In genomic region chr2:127695491-127696472, GRCh38 we compare ENCODE assay signal across 8 cellular contexts. TPM values are rescaled to one million over a fixed set of nuclear protein-coding genes. Genes with fewer than 3 reads are reported as not detected.
DNase-seq lines count a peak whose midpoint lies in the region; ATAC-seq and TF ChIP-seq lines count a peak whose summit lies in the region.

No MANE protein-coding gene starts in this region.

- peaks cover 6% of the 10 kb centered on the region for H3K9me3 ChIP-seq in H9 (ENCODE audit: control insufficient read depth, low read depth, low read length)
- H3K9me3 ChIP-seq in osteoblast (ENCODE audit: low read depth, low read length), result no peaks in the 10 kb centered on the region

- no peak overlapping the region for H2AK5ac ChIP-seq in H9 (ENCODE audit: insufficient read length, low read length)

- H2AFZ ChIP-seq in H9 (ENCODE audit: low read length), result no peak overlapping the region
- peak overlapping the region; percentile 74 for H2AFZ ChIP-seq in osteoblast (ENCODE audit: low read length)

- H3K4me1 Mint-ChIP-seq in H9, result peaks cover 10 to 11% of the 10 kb centered on the region in 2 experiments

- in situ Hi-C loops in ACHN (cut with HindIII; ENCODE audit: low pct_ligation_motif_present, low pct_unique_long_range_greater_than_20kb, low sequenced_read_pairs), result no loop called here

- no peak overlapping the region; the same call in 1 of the 2 replicates for H3K14ac ChIP-seq in H9 (ENCODE audit: insufficient read depth, low read length)

- no peak overlapping the region for H3K4ac ChIP-seq in H9 (ENCODE audit: low read depth, low read length)

- H3K18ac ChIP-seq in H9 (ENCODE audit: insufficient read length, low read depth, low read length), result no peak overlapping the region

- no CpG with 5 or more reads among the region's 52 CpGs for WGBS in H9 (ENCODE audit: extremely low coverage, insufficient read length, low lambda C conversion rate)

- H3K4me3 Mint-ChIP-seq in H9, result peak overlapping the region in 1 of 2 experiments; percentile 21; a peak in 1 of 5 replicates

- H3T11ph ChIP-seq in H9 (ENCODE audit: low read length), result no peak overlapping the region

- no peak overlapping the region for H2BK20ac ChIP-seq in H9 (ENCODE audit: low read depth, low read length, poor library complexity, severe bottlenecking)

- no peak overlapping the region for H2BK5ac ChIP-seq in H9 (ENCODE audit: insufficient read length, low read length)

- H3K9ac ChIP-seq in H9 (ENCODE audit: extremely low read depth, insufficient read length, low read length), result no peak overlapping the region

- H3K9me3 Mint-ChIP-seq in H9, result peaks cover 15 to 17% of the 10 kb centered on the region in 2 experiments

- H3K56ac ChIP-seq in H9 (ENCODE audit: insufficient read length, low read depth, low read length), result no peak overlapping the region

- H4K91ac ChIP-seq in H9 (ENCODE audit: insufficient read length, low read depth, low read length), result no peak overlapping the region

- H3K27ac Mint-ChIP-seq in H9, result no peak overlapping the region

- H4K8ac ChIP-seq in H9 (replicated peaks; ENCODE audit: insufficient read length, low read depth, low read length), result no peak overlapping the region

- H3K23ac ChIP-seq in H9 (ENCODE audit: insufficient read length, low read depth, low read length), result no peak overlapping the region

- H4K20me1 ChIP-seq in H9 (ENCODE audit: control insufficient read depth, insufficient read depth, insufficient read length), result no peaks in the 10 kb centered on the region
- H4K20me1 ChIP-seq in osteoblast (ENCODE audit: insufficient read depth, low read length), result no peaks in the 10 kb centered on the region

- no peaks in the 10 kb centered on the region for H3K27me3 ChIP-seq in H9 (ENCODE audit: insufficient read depth, low read length)
- H3K27me3 ChIP-seq in osteoblast (ENCODE audit: insufficient read depth, low read length), result no peaks in the 10 kb centered on the region

- no peak overlapping the region for H3K27ac ChIP-seq in H9 (ENCODE audit: insufficient read length, low read depth, low read length)
- H3K27ac ChIP-seq in osteoblast (ENCODE audit: low read depth, low read length), result peak overlapping the region; percentile 37

- H3K4me2 ChIP-seq in H9 (ENCODE audit: insufficient read depth, insufficient read length, low read length) (no peak overlapping the region), osteoblast (ENCODE audit: insufficient read depth, low read length) (peak overlapping the region; percentile 81)

- no peaks in the 10 kb centered on the region for H3K79me1 ChIP-seq in H9 (ENCODE audit: insufficient read depth, low read depth, low read length, poor library complexity, severe bottlenecking)

- no peak overlapping the region; the same call in 1 of the 2 replicates for H2BK15ac ChIP-seq in H9 (ENCODE audit: low read depth, low read length)

- TF ChIP-seq CTCF in H9 (conservative IDR thresholded peaks at IDR 0.05) (peak; percentile 75), fibroblast of the aortic adventitia (IDR thresholded peaks at IDR 0.05; ENCODE audit: insufficient read depth, low read length) (peak; percentile 21), osteoblast (IDR thresholded peaks at IDR 0.05; ENCODE audit: extremely low read depth, low read depth, low read length) (peak; percentile 57)

- peaks cover 5% of the 10 kb centered on the region for H3K23me2 ChIP-seq in H9 (ENCODE audit: insufficient read length, low read depth, low read length, poor library complexity, severe bottlenecking)

- no peak overlapping the region for H2BK12ac ChIP-seq in H9 (ENCODE audit: insufficient read length, low read depth, low read length)

- H2BK120ac ChIP-seq in H9 (ENCODE audit: low read depth, low read length, poor library complexity, severe bottlenecking), result no peak overlapping the region

- H3K4me3 ChIP-seq in fibroblast of the aortic adventitia (ENCODE audit: low read depth, low read length) (peak overlapping the region; percentile 5), osteoblast (ENCODE audit: insufficient read depth, low read length) (peak overlapping the region; percentile 69)

- H3K36me3 Mint-ChIP-seq in H9 (ENCODE audit: insufficient read depth in 1 of 3, low read depth in 3 of 3), result peaks cover 6 to 13% (median 13%) of the 10 kb centered on the region in 3 experiments

- no peaks in the 10 kb centered on the region for H3K36me3 ChIP-seq in osteoblast (ENCODE audit: insufficient read depth, low read length)

- H3K79me2 ChIP-seq in H9 (ENCODE audit: insufficient read depth, low read length) (no peaks in the 10 kb centered on the region), osteoblast (ENCODE audit: insufficient read depth, low read length) (no peaks in the 10 kb centered on the region)

- H4K5ac ChIP-seq in H9 (ENCODE audit: insufficient read length, low read depth, low read length), result no peak overlapping the region

- H3K27me3 Mint-ChIP-seq in H9 (ENCODE audit: low read depth), result peaks cover 23% of the 10 kb centered on the region

- H3K4me1 ChIP-seq in H9 (ENCODE audit: insufficient read depth, low read length), result peaks cover 5% of the 10 kb centered on the region; the same call in 1 of the 2 replicates
- H3K4me1 ChIP-seq in osteoblast (ENCODE audit: insufficient read depth, low read length), result peaks cover 18% of the 10 kb centered on the region

- no peak for ATAC-seq in HG03565 (IDR thresholded peaks at IDR 0.05; ENCODE audit: unreplicated experiment)
- ATAC-seq in HG02981 (IDR thresholded peaks at IDR 0.05; ENCODE audit: unreplicated experiment), result no peak

- DNase-seq in ACHN (peak; percentile 8), H9 (peak; percentile 79), fibroblast of the aortic adventitia (ENCODE audit: low read depth) (peak; percentile 16), osteoblast (ENCODE audit: insufficient read length, low spot score, missing footprints) (peak; percentile 96), NCI-H748 (lab: John Stamatoyannopoulos, UW; ENCODE audit: unreplicated experiment) (no peak)
- peak; percentile 40 to 53 for DNase-seq in activated CD4-positive, alpha-beta T cell treated with anti-CD3 and anti-CD28 coated beads, Interleukin-2, amount 50 U/mL, for 48 hours

RNA-seq across cellular contexts. Expression of gene SFT2D3, which starts 5.5 kb away (rescaled TPM):
- 4.7 and 5.0 TPM in 2 replicates for total RNA-seq in H9 (2021)
- total RNA-seq in fibroblast of the aortic adventitia (ENCODE audit: low replicate concordance), result 3.5 and 7.0 TPM in 2 replicates
- total RNA-seq in osteoblast, result 5.8 and 6.5 TPM in 2 replicates

RNA-seq across cellular contexts. Expression of gene LIMS2, which starts 20.5 kb away (rescaled TPM):
- total RNA-seq in H9 (2021) (5.7 and 5.9 TPM in 2 replicates), fibroblast of the aortic adventitia (ENCODE audit: low replicate concordance) (7.8 and 11.3 TPM in 2 replicates), osteoblast (11.2 and 14.8 TPM in 2 replicates)

RNA-seq across cellular contexts. Expression of gene GPR17, which starts 49.8 kb away (rescaled TPM):
- total RNA-seq in H9 (2021) (0.35 TPM in 1 of 2 replicates, not detected in the other), fibroblast of the aortic adventitia (ENCODE audit: low replicate concordance) (not detected in 2 replicates), osteoblast (not detected in 2 replicates)

Comparison
In these comparisons a context has a peak if more than half of its experiments do, and no peak if none do; other contexts are left out.
1. CTCF ChIP-seq: peak in every context shown above with its lines; median percentile 75 in H9; 57 in osteoblast; 21 in fibroblast of the aortic adventitia.